In the genomic region with DNA sequence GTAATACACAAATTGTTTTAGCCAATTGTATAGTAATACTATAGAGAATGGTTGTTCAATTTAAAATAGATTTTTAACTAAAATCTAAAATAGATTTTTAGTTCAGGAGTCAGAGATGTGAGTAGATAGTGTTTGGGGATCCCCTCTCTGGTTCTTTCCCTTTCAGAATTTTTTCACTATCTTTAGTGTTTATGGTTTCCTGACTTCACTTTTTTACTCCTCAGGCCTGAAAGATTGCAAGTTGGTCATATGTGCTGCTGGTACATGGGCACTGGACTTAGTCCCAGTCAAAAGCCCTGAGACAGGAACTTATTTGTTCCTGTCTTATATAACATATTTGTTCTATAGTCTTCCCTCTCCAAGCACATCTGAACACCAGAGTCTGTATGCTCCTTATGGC, we compare ENCODE assay signal across 16 cellular contexts.
A peak's percentile ranks its signal among the peaks of the same experiment; 100 is the strongest.
DNase-seq lines count a peak whose midpoint lies in the region; ATAC-seq, FAIRE-seq and TF ChIP-seq lines count a peak whose summit lies in the region.
"Had no signal": no experiment of that assay in that cellular context is flagged by ENCODE, and none has a peak within 500 bp of the region (broad histone marks: within the 10 kb centered on the region; RNA-seq: fewer than 3 reads in every experiment).

No MANE protein-coding gene starts in this region.

- no peak overlapping the region for H3K4me3 Mint-ChIP-seq in activated T-helper 1 cell treated with anti-CD3 and anti-CD28 coated beads, Interleukin-12 subunit alpha, Interleukin-12 subunit beta, Interleukin-2, Interleukin-4 antibody, amounts not matched to agents 30 ng/mL and 10 ng/mL and 1 ng/mL, durations not matched to agents 14 hours and 24 hours and 36 hours
- H3K4me3 Mint-ChIP-seq in glutamatergic neuron (ENCODE audit: unreplicated experiment), result no peak overlapping the region
- H3K4me3 Mint-ChIP-seq: CD4-positive, CD25-positive, alpha-beta regulatory T cell; GM23338 had no signal

- DNase-seq in GM12891 (ENCODE audit: insufficient read length, low spot score), result no peak
- no peak for DNase-seq in activated T-helper 1 cell treated with anti-CD3 and anti-CD28 coated beads, Interleukin-12 subunit alpha, Interleukin-12 subunit beta, Interleukin-2, Interleukin-4 antibody, amounts not matched to agents 30 ng/mL and 10 ng/mL and 1 ng/mL, durations not matched to agents 14 hours and 24 hours and 36 hours (ENCODE audit: low spot score)
- no peak for DNase-seq in glutamatergic neuron
- DNase-seq in UCSD-AML1 (lab: John Stamatoyannopoulos, UW; ENCODE audit: unreplicated experiment), result no peak
- DNase-seq: CD4-positive, CD25-positive, alpha-beta regulatory T cell; DMS53; MG63; NCI-H1092 treated with DMSO at 0.1 percent for 48 hours; NCI-H1694; NCI-H2107; NCI-H345; NCI-H526 treated with DMSO at 0.1 percent for 48 hours had no signal

- no peaks in the 10 kb centered on the region for H3K9me3 Mint-ChIP-seq in activated T-helper 1 cell treated with anti-CD3 and anti-CD28 coated beads, Interleukin-12 subunit alpha, Interleukin-12 subunit beta, Interleukin-2, Interleukin-4 antibody, amounts not matched to agents 30 ng/mL and 10 ng/mL and 1 ng/mL, durations not matched to agents 14 hours and 24 hours and 36 hours
- H3K9me3 Mint-ChIP-seq in glutamatergic neuron (ENCODE audit: unreplicated experiment), result no peaks in the 10 kb centered on the region
- H3K9me3 Mint-ChIP-seq: CD4-positive, CD25-positive, alpha-beta regulatory T cell; GM23338 had no signal

- no peaks in the 10 kb centered on the region for H3K36me3 Mint-ChIP-seq in activated T-helper 1 cell treated with anti-CD3 and anti-CD28 coated beads, Interleukin-12 subunit alpha, Interleukin-12 subunit beta, Interleukin-2, Interleukin-4 antibody, amounts not matched to agents 30 ng/mL and 10 ng/mL and 1 ng/mL, durations not matched to agents 14 hours and 24 hours and 36 hours (ENCODE audit: low read depth)
- H3K36me3 Mint-ChIP-seq in glutamatergic neuron (ENCODE audit: unreplicated experiment), result no peaks in the 10 kb centered on the region
- H3K36me3 Mint-ChIP-seq: CD4-positive, CD25-positive, alpha-beta regulatory T cell had no signal

- TF ChIP-seq CTCF in glutamatergic neuron (IDR thresholded peaks at IDR 0.05; ENCODE audit: partially characterized antibody, unreplicated experiment), result no peak

- intact Hi-C loops in activated T-helper 1 cell treated with anti-CD3 and anti-CD28 coated beads, Interleukin-12 subunit alpha, Interleukin-12 subunit beta, Interleukin-2, Interleukin-4 antibody, amounts not matched to agents 30 ng/mL and 10 ng/mL and 1 ng/mL, durations not matched to agents 14 hours and 24 hours and 36 hours (cut with micrococcal nuclease), result no loop called here

- H3K27ac Mint-ChIP-seq in activated T-helper 1 cell treated with anti-CD3 and anti-CD28 coated beads, Interleukin-12 subunit alpha, Interleukin-12 subunit beta, Interleukin-2, Interleukin-4 antibody, amounts not matched to agents 30 ng/mL and 10 ng/mL and 1 ng/mL, durations not matched to agents 14 hours and 24 hours and 36 hours, result peak overlapping the region; percentile 13
- no peak overlapping the region for H3K27ac Mint-ChIP-seq in glutamatergic neuron (ENCODE audit: unreplicated experiment)
- H3K27ac Mint-ChIP-seq: CD4-positive, CD25-positive, alpha-beta regulatory T cell; GM23338 had no signal

- H3K4me1 Mint-ChIP-seq in activated T-helper 1 cell treated with anti-CD3 and anti-CD28 coated beads, Interleukin-12 subunit alpha, Interleukin-12 subunit beta, Interleukin-2, Interleukin-4 antibody, amounts not matched to agents 30 ng/mL and 10 ng/mL and 1 ng/mL, durations not matched to agents 14 hours and 24 hours and 36 hours (ENCODE audit: low read depth), result peaks cover 22% of the 10 kb centered on the region
- H3K4me1 Mint-ChIP-seq in glutamatergic neuron (ENCODE audit: low read depth, unreplicated experiment), result no peaks in the 10 kb centered on the region
- H3K4me1 Mint-ChIP-seq: CD4-positive, CD25-positive, alpha-beta regulatory T cell; GM23338 had no signal

- ATAC-seq in GM18873 (IDR thresholded peaks at IDR 0.05; ENCODE audit: low FRiP score, unreplicated experiment) (peak; percentile 42), GM21825 (IDR thresholded peaks at IDR 0.05; ENCODE audit: unreplicated experiment) (peak; percentile 53), GM21367 (IDR thresholded peaks at IDR 0.05; ENCODE audit: unreplicated experiment) (no peak)
- ATAC-seq: GM23338 had no signal

- FAIRE-seq in GM12891 (lab: Jason Lieb, UNC), result no peak

- TF ChIP-seq POLR2A in GM12891 (IDR thresholded peaks at IDR 0.05; ENCODE audit: low read depth, low read length), result no peak

- peaks cover 5% of the 10 kb centered on the region for H3K27me3 Mint-ChIP-seq in activated T-helper 1 cell treated with anti-CD3 and anti-CD28 coated beads, Interleukin-12 subunit alpha, Interleukin-12 subunit beta, Interleukin-2, Interleukin-4 antibody, amounts not matched to agents 30 ng/mL and 10 ng/mL and 1 ng/mL, durations not matched to agents 14 hours and 24 hours and 36 hours (ENCODE audit: insufficient read depth)
- no peaks in the 10 kb centered on the region for H3K27me3 Mint-ChIP-seq in glutamatergic neuron (ENCODE audit: unreplicated experiment)

TF ChIP-seq in GM12891, 5 proteins besides CTCF, POLR2A, EP300 and RAD21:
- peak; percentile 10; the same call in 1 of the 2 replicates for TF ChIP-seq SPI1 (IDR thresholded peaks at IDR 0.05; ENCODE audit: low read depth, low read length)
- TF ChIP-seq TAF1 (IDR thresholded peaks at IDR 0.05; ENCODE audit: low read depth, low read length), result no peak
